Comparison of ENCODE assay signal across 26 cellular contexts in genomic region chr16:54856871-54857270, GRCh38.
"Had no signal": no experiment of that assay in that cellular context is flagged by ENCODE, and none has a peak within 500 bp of the region (broad histone marks: within the 10 kb centered on the region; RNA-seq: fewer than 3 reads in every experiment).

No MANE protein-coding gene starts in this region.

- H3K36me3 ChIP-seq: colonic mucosa, esophagus squamous epithelium, gastrocnemius medialis, heart right ventricle, left lung, lower lobe of right lung had no signal

- H3K4me3 ChIP-seq: colonic mucosa, esophagus squamous epithelium, gastrocnemius medialis, heart right ventricle, left lung, lower lobe of right lung had no signal

- DNase-seq: colonic mucosa; cortex of kidney; effector CD8-positive, alpha-beta T cell; effector memory CD8-positive, alpha-beta T cell; endodermal cell; erythroblast; esophagus squamous epithelium; foreskin fibroblast; foreskin melanocyte; gastrocnemius medialis; glutamatergic neuron; head of caudate nucleus; heart right ventricle; hippocampal formation; left cardiac atrium; left lung; left ventricle myocardium superior; lower lobe of right lung; mesendoderm; midbrain; naive thymus-derived CD4-positive, alpha-beta T cell had no signal

- H3K9me3 ChIP-seq: colonic mucosa, gastrocnemius medialis, lower lobe of right lung had no signal

- FAIRE-seq: endometrium, islet of Langerhans, keratinocyte had no signal

- H3K27me3 ChIP-seq: colonic mucosa, gastrocnemius medialis, heart right ventricle had no signal

- H3K4me1 ChIP-seq: colonic mucosa, esophagus squamous epithelium, gastrocnemius medialis, heart right ventricle, left lung, lower lobe of right lung had no signal

- H3K27ac ChIP-seq: colonic mucosa, epithelial cell of prostate, esophagus squamous epithelium, gastrocnemius medialis, heart right ventricle, left lung, lower lobe of right lung had no signal

- ATAC-seq: effector memory CD8-positive, alpha-beta T cell; esophagus mucosa; gastrocnemius medialis; heart right ventricle; left cardiac atrium; left lung; left ventricle myocardium superior; lower lobe of right lung; naive thymus-derived CD4-positive, alpha-beta T cell had no signal
